Comparison of ENCODE assay signal across 1 cellular context in the genomic region with DNA sequence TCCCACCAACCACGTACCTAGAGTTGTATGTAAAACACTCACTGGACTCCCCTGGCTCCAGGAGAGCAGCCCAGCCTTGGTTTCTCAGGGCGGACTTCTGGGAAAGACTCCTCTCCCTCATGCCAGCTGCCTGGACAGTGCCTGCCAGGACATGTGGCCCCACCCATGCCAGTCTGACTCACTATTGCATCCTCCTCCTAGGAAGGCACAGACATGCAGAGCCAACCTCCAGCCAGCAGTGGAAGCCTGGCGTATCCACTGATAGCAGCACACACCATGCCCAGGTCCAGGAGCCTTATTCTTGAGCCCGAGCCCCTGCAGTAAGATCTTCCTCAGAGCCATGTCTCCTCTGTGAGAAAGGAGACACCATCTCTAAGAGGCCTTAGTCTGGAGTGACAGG.
TF ChIP-seq lines count a peak whose summit lies in the region.

No MANE protein-coding gene starts in this region.

TF ChIP-seq in A549, 52 proteins besides CTCF, POLR2A, EP300 and RAD21 (continued from another document):
- no peak for TF ChIP-seq FOSL2 (IDR thresholded peaks at IDR 0.05)
- peak; percentile 71 for TF ChIP-seq FOSL2 (CRISPR knock-in tag; IDR thresholded peaks at IDR 0.05)
- TF ChIP-seq, protein P1, sequence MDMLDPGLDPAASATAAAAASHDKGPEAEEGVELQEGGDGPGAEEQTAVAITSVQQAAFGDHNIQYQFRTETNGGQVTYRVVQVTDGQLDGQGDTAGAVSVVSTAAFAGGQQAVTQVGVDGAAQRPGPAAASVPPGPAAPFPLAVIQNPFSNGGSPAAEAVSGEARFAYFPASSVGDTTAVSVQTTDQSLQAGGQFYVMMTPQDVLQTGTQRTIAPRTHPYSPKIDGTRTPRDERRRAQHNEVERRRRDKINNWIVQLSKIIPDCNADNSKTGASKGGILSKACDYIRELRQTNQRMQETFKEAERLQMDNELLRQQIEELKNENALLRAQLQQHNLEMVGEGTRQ (IDR thresholded peaks at IDR 0.05), result peak; percentile 19; the same call in 1 of the 2 replicates
- no peak for TF ChIP-seq HOXA7 (CRISPR knock-in tag; IDR thresholded peaks at IDR 0.05)
- TF ChIP-seq TFCP2L1 (CRISPR knock-in tag; IDR thresholded peaks at IDR 0.05), result no peak
TF ChIP-seq in A549: peak in this region for 5.
